15 cellular contexts compared by ENCODE assay signal in genomic region chr6:36944650-36945049, GRCh38. TPM values are rescaled to one million over a fixed set of nuclear protein-coding genes. Genes with fewer than 3 reads are reported as not detected.
"Had no signal": no experiment of that assay in that cellular context is flagged by ENCODE, and none has a peak within 500 bp of the region (broad histone marks: within the 10 kb centered on the region; RNA-seq: fewer than 3 reads in every experiment).

No MANE protein-coding gene starts in this region.

- H3K9ac ChIP-seq: SK-N-SH had no signal

- DNase-seq: activated CD4-positive, alpha-beta T cell treated with anti-CD3 and anti-CD28 coated beads for 48 hours; activated effector memory CD4-positive, alpha-beta T cell treated with anti-CD3 and anti-CD28 coated beads, Interleukin-2, amount 50 U/mL, for 16 hours; cerebellar nuclear complex; effector memory CD4-positive, alpha-beta T cell; immature natural killer cell; mesendoderm; occipital lobe; SK-N-SH had no signal

- H3K27ac Mint-ChIP-seq: activated naive CD4-positive, alpha-beta T cell treated with anti-CD3 and anti-CD28 coated beads, Interleukin-2, amount 50 U/mL, for 24 hours; dendritic cell treated with granulocyte-macrophage colony-stimulating factor and Interleukin-4, amounts not matched to agents 40 ng/mL and 50 ng/mL, for 4 days; immature natural killer cell; natural killer cell treated with Interleukin-12 subunit alpha and Interleukin-12 subunit beta and Interleukin-15 and Interleukin-18, amount 100 ng/mL, for 72 hours had no signal

- H3K9me3 Mint-ChIP-seq: activated naive CD4-positive, alpha-beta T cell treated with anti-CD3 and anti-CD28 coated beads, Interleukin-2, amount 50 U/mL, for 24 hours; dendritic cell treated with granulocyte-macrophage colony-stimulating factor and Interleukin-4, amounts not matched to agents 40 ng/mL and 50 ng/mL, for 4 days; natural killer cell treated with Interleukin-12 subunit alpha and Interleukin-12 subunit beta and Interleukin-15 and Interleukin-18, amount 100 ng/mL, for 72 hours had no signal

- FAIRE-seq: frontal cortex, urothelium cell line had no signal

- H3K4me2 ChIP-seq: SK-N-SH had no signal

- H3K36me3 Mint-ChIP-seq: activated naive CD4-positive, alpha-beta T cell treated with anti-CD3 and anti-CD28 coated beads, Interleukin-2, amount 50 U/mL, for 24 hours; natural killer cell treated with Interleukin-12 subunit alpha and Interleukin-12 subunit beta and Interleukin-15 and Interleukin-18, amount 100 ng/mL, for 72 hours had no signal

- ATAC-seq: natural killer cell treated with Interleukin-12 subunit alpha and Interleukin-12 subunit beta and Interleukin-15 and Interleukin-18, amount 100 ng/mL, for 72 hours; sciatic nerve had no signal

- H3K27me3 Mint-ChIP-seq: activated naive CD4-positive, alpha-beta T cell treated with anti-CD3 and anti-CD28 coated beads, Interleukin-2, amount 50 U/mL, for 24 hours had no signal

- H3K9me3 ChIP-seq: SK-N-SH had no signal

- H3K4me3 Mint-ChIP-seq: activated naive CD4-positive, alpha-beta T cell treated with anti-CD3 and anti-CD28 coated beads, Interleukin-2, amount 50 U/mL, for 24 hours; dendritic cell treated with granulocyte-macrophage colony-stimulating factor and Interleukin-4, amounts not matched to agents 40 ng/mL and 50 ng/mL, for 4 days; immature natural killer cell; natural killer cell treated with Interleukin-12 subunit alpha and Interleukin-12 subunit beta and Interleukin-15 and Interleukin-18, amount 100 ng/mL, for 72 hours had no signal

RNA-seq across cellular contexts. Expression of gene PI16, which starts 9.9 kb away (rescaled TPM):
- total RNA-seq: fibroblast of lung; natural killer cell treated with Interleukin-12 subunit alpha and Interleukin-12 subunit beta and Interleukin-15 and Interleukin-18, amount 100 ng/mL, for 72 hours had no signal
